ENCODE assay signal across 9 cellular contexts in the genomic region with DNA sequence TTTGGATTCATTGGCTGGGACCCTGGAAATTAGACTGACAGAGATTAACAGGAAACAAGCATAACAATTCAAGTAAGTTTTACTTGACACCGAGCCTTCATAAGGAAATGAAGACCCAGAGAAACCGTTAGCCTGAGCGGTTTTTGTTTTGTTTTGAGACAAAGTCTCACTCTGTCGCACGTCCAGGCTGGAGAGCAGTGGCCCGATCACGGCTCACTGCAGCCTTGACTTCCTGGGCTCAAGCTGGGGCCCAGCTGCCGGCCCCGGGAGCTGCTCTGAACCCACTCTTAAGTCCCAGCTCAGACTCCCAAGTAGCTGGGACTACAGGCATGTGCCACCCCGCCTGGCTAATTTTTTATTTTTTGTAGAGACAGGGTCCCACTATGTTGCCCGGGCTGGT.
DNase-seq lines count a peak whose midpoint lies in the region; ATAC-seq and TF ChIP-seq lines count a peak whose summit lies in the region.
"Had no signal": no experiment of that assay in that cellular context is flagged by ENCODE, and none has a peak within 500 bp of the region (broad histone marks: within the 10 kb centered on the region; RNA-seq: fewer than 3 reads in every experiment).

No MANE protein-coding gene starts in this region.

- H3K27ac ChIP-seq in heart left ventricle = peak overlapping the region; percentile 2 to 91 (median 30)
- H3K27ac ChIP-seq in OCI-LY3 (ENCODE audit: low read length) = peak overlapping the region; percentile 86
- peak overlapping the region in 2 of 3 donors; percentile 27 to 35 for H3K27ac ChIP-seq in thyroid gland
- H3K27ac ChIP-seq: C4-2B had no signal

- peaks cover 23% of the 10 kb centered on the region for H3K79me2 ChIP-seq in OCI-LY3 (ENCODE audit: low read length)

- H4K20me1 ChIP-seq in OCI-LY3 (ENCODE audit: insufficient read depth, low read length) = no peaks in the 10 kb centered on the region

- H3K4me3 ChIP-seq in heart left ventricle = peak overlapping the region in 1 of 12 donors; percentile 14
- peak overlapping the region; percentile 89 for H3K4me3 ChIP-seq in OCI-LY3 (ENCODE audit: low read length)
- H3K4me3 ChIP-seq in thyroid gland (replicated peaks in 1 of 3) = no peak overlapping the region

- peak overlapping the region; percentile 69; the same call in 1 of the 2 replicates for H2AFZ ChIP-seq in OCI-LY3 (ENCODE audit: low read depth, low read length)

- WGBS in heart left ventricle, 4 donors = 38 to 61% (median 57%) methylated on average over 11 of the region's 11 CpGs
- WGBS in thyroid gland, 2 donors = 40 to 44% methylated on average over 11 of the region's 11 CpGs

- intact Hi-C loops in heart left ventricle (cut with DNase I) (no loop called here), cardiac septum (cut with DNase I) (no loop called here), left ventricle myocardium superior (cut with micrococcal nuclease) (no loop called here), thyroid gland (cut with DNase I) (no loop called here)

- no peak for TF ChIP-seq POLR2A in heart left ventricle (IDR thresholded peaks at IDR 0.05)
- TF ChIP-seq POLR2A in thyroid gland (IDR thresholded peaks at IDR 0.05) = no peak

- ATAC-seq in heart left ventricle (no peak), left ventricle myocardium superior (no peak)

- TF ChIP-seq CTCF in heart left ventricle (IDR thresholded peaks at IDR 0.05) (no peak), OCI-LY3 (IDR thresholded peaks at IDR 0.05; ENCODE audit: low read depth, low read length) (no peak), thyroid gland (IDR thresholded peaks at IDR 0.05) (no peak)

- H3K4me1 ChIP-seq in heart left ventricle (peaks cover 5 to 99% (median 61%) of the 10 kb centered on the region in 12 donors), OCI-LY3 (ENCODE audit: low read length) (peaks cover 64% of the 10 kb centered on the region), thyroid gland (peaks cover 18 to 43% of the 10 kb centered on the region in 2 donors)

- H3K9ac ChIP-seq in OCI-LY3 (ENCODE audit: low read length) = peak overlapping the region; percentile 57

- H3K27me3 ChIP-seq in heart left ventricle (no peaks in the 10 kb centered on the region), OCI-LY3 (ENCODE audit: low read depth, low read length) (no peaks in the 10 kb centered on the region), thyroid gland (no peaks in the 10 kb centered on the region)

- H3K36me3 ChIP-seq in heart left ventricle = no peaks in the 10 kb centered on the region
- peaks cover 5% of the 10 kb centered on the region for H3K36me3 ChIP-seq in OCI-LY3 (replicated peaks; ENCODE audit: low read depth, low read length)
- H3K36me3 ChIP-seq in thyroid gland = no peaks in the 10 kb centered on the region

- peak in 1 of 5 donors; percentile 38 for DNase-seq in heart left ventricle
- DNase-seq in cardiac septum (ENCODE audit: low spot score) = no peak
- peak; percentile 38 for DNase-seq in left ventricle myocardium superior
- DNase-seq in thyroid gland = peak in 1 of 2 donors; percentile 33
- DNase-seq in cerebellar nuclear complex (lab: John Stamatoyannopoulos, UW) = no peak
- no peak for DNase-seq in mucosa of gallbladder (ENCODE audit: low spot score)
- DNase-seq in NCI-H526 treated with DMSO at 0.1 percent for 48 hours (lab: John Stamatoyannopoulos, UW) = no peak

- H3K9me3 ChIP-seq in heart left ventricle = no peaks in the 10 kb centered on the region
- H3K9me3 ChIP-seq in OCI-LY3 (ENCODE audit: insufficient read depth, low read length) = no peaks in the 10 kb centered on the region; the same call in 1 of the 2 replicates
- H3K9me3 ChIP-seq in thyroid gland = no peaks in the 10 kb centered on the region

- H3K4me2 ChIP-seq in OCI-LY3 (ENCODE audit: low read length) = peak overlapping the region; percentile 99

Comparison
In these comparisons a context has a peak if more than half of its experiments do, and no peak if none do; other contexts are left out.
1. H3K27ac ChIP-seq: peak in every context shown above with its lines; median percentile 86 in OCI-LY3; 31 in thyroid gland; 30 in heart left ventricle.